30 cellular contexts compared by ENCODE assay signal in genomic region chr3:176816937-176817336, GRCh38.
"Had no signal": no experiment of that assay in that cellular context is flagged by ENCODE, and none has a peak within 500 bp of the region (broad histone marks: within the 10 kb centered on the region; RNA-seq: fewer than 3 reads in every experiment).

No MANE protein-coding gene starts in this region.

- H3K4me1 ChIP-seq: adrenal gland, ascending aorta, breast epithelium had no signal

- H3K27ac ChIP-seq: adrenal gland, ascending aorta, body of pancreas, brain microvascular endothelial cell, breast epithelium, cardiac muscle cell had no signal

- DNase-seq: activated effector memory CD4-positive, alpha-beta T cell treated with anti-CD3 and anti-CD28 coated beads, Interleukin-2, amount 50 U/mL, for 16 hours; activated effector memory CD4-positive, alpha-beta T cell treated with Interleukin-2 at 50 U/mL for 16 hours; activated gamma-delta T cell; activated gamma-delta T cell treated with Interleukin-2 at 50 U/mL for 16 hours; activated naive CD4-positive, alpha-beta T cell; activated naive CD4-positive, alpha-beta T cell treated with anti-CD3 and anti-CD28 coated beads for 36 hours; activated naive CD4-positive, alpha-beta T cell treated with anti-CD3 and anti-CD28 coated beads, Interleukin-2, amount 10 ng/mL, durations not matched to agents 7 days and 5 days; activated naive CD4-positive, alpha-beta T cell treated with anti-CD3 and anti-CD28 coated beads, Interleukin-2, amount 50 U/mL, for 16 hours; activated naive CD4-positive, alpha-beta T cell treated with Interleukin-2 at 50 U/mL for 16 hours; activated naive CD8-positive, alpha-beta T cell treated with anti-CD3 and anti-CD28 coated beads for 36 hours; activated naive CD8-positive, alpha-beta T cell treated with anti-CD3 and anti-CD28 coated beads, Interleukin-2, amount 10 ng/mL, durations not matched to agents 7 days and 5 days; activated naive CD8-positive, alpha-beta T cell treated with anti-CD3 and anti-CD28 coated beads, Interleukin-2, amount 50 U/mL, for 24 hours; activated T-cell treated with anti-CD3 and anti-CD28 coated beads, Interleukin-2, amount 50 U/mL, for 1 hour; activated T-cell treated with anti-CD3 and anti-CD28 coated beads, Interleukin-2, amount 50 U/mL, for 24 hours; activated T-cell treated with anti-CD3 and anti-CD28 coated beads, Interleukin-2, amount 50 U/mL, for 4 hours; activated T-cell treated with anti-CD3 and anti-CD28 coated beads, Interleukin-2, amount 50 U/mL, for 48 hours; activated T-cell treated with anti-CD3 and anti-CD28 coated beads, Interleukin-2, amount 50 U/mL, for 72 hours; adrenal gland; amniotic stem cell; amygdala; anterior cingulate cortex; aorta; body of pancreas; brain microvascular endothelial cell; caudate nucleus; central memory CD4-positive, alpha-beta T cell; cerebellar nuclear complex had no signal

- H3K9me3 ChIP-seq: adrenal gland, ascending aorta, body of pancreas, breast epithelium had no signal

- H3K4me3 ChIP-seq: adrenal gland, ascending aorta, body of pancreas, breast epithelium, cardiac muscle cell had no signal

- H3K27me3 ChIP-seq: adrenal gland, ascending aorta, body of pancreas, brain microvascular endothelial cell, breast epithelium, cardiac muscle cell had no signal

- H3K36me3 ChIP-seq: adrenal gland, ascending aorta, brain microvascular endothelial cell, breast epithelium, cardiac muscle cell had no signal
